In genomic region chr11:17543574-17544180, GRCh38 we compare ENCODE assay signal across 15 cellular contexts. TPM values are rescaled to one million over a fixed set of nuclear protein-coding genes. Genes with fewer than 3 reads are reported as not detected.
A peak's percentile ranks its signal among the peaks of the same experiment; 100 is the strongest.
DNase-seq lines count a peak whose midpoint lies in the region; ATAC-seq and TF ChIP-seq lines count a peak whose summit lies in the region.
"Had no signal": no experiment of that assay in that cellular context is flagged by ENCODE, and none has a peak within 500 bp of the region (broad histone marks: within the 10 kb centered on the region; RNA-seq: fewer than 3 reads in every experiment).

No MANE protein-coding gene starts in this region.

- H3K9me3 Mint-ChIP-seq in glutamatergic neuron (ENCODE audit: unreplicated experiment) (peaks cover 1% of the 10 kb centered on the region), nephron progenitor cell (no peaks in the 10 kb centered on the region), HFFc6 (no peaks in the 10 kb centered on the region)
- H3K9me3 Mint-ChIP-seq: activated B cell treated with CpG ODN at 0.5 μM for 24 hours had no signal

- H3K27ac ChIP-seq in left ventricle myocardium inferior (replicated peaks) (no peak overlapping the region), right atrium auricular region (no peak overlapping the region), upper lobe of left lung (no peak overlapping the region)
- H3K27ac ChIP-seq: adrenal gland had no signal

- H3K27me3 Mint-ChIP-seq in glutamatergic neuron (ENCODE audit: unreplicated experiment) (peaks cover 13% of the 10 kb centered on the region), nephron progenitor cell (ENCODE audit: low read depth, poor library complexity) (peaks cover 31% of the 10 kb centered on the region), HFFc6 (ENCODE audit: insufficient read depth) (peaks cover 42% of the 10 kb centered on the region)

- H3K4me1 ChIP-seq in left ventricle myocardium inferior = peaks cover 5% of the 10 kb centered on the region
- no peaks in the 10 kb centered on the region for H3K4me1 ChIP-seq in right atrium auricular region
- H3K4me1 ChIP-seq in upper lobe of left lung = peaks cover 0 to 8% (median 5%) of the 10 kb centered on the region in 4 donors
- H3K4me1 ChIP-seq: adrenal gland had no signal

- H3K4me3 ChIP-seq in left ventricle myocardium inferior (peak overlapping the region; percentile 38), right atrium auricular region (peak overlapping the region in 1 of 2 donors; percentile 23), upper lobe of left lung (peak overlapping the region in 3 of 4 donors; percentile 7 to 23 (median 21))
- H3K4me3 ChIP-seq: adrenal gland had no signal

- no peak for TF ChIP-seq EP300 in upper lobe of left lung (IDR thresholded peaks at IDR 0.05)

- 17 to 46% methylated on average over 12 to 15 of the region's 17 CpGs for WGBS in upper lobe of left lung, 2 donors

- DNase-seq in left ventricle myocardium inferior = peak; percentile 9
- no peak for DNase-seq in right atrium auricular region (ENCODE audit: low spot score)
- no peak for DNase-seq in glutamatergic neuron
- DNase-seq in nephron progenitor cell = no peak
- no peak for DNase-seq in upper lobe of left lung
- DNase-seq in NCI-H2171 treated with DMSO at 0.1 percent for 48 hours (lab: John Stamatoyannopoulos, UW) = no peak
- no peak for DNase-seq in COR-L47 (lab: John Stamatoyannopoulos, UW)
- no peak for DNase-seq in HFFc6
- DNase-seq: activated B cell treated with CpG ODN at 0.5 μM for 24 hours, cortex of kidney, naive B cell, NCI-H1092 treated with DMSO at 0.1 percent for 48 hours, NCI-H345 had no signal

- no peaks in the 10 kb centered on the region for H3K36me3 Mint-ChIP-seq in glutamatergic neuron (ENCODE audit: unreplicated experiment)
- H3K36me3 Mint-ChIP-seq in nephron progenitor cell (ENCODE audit: low read depth) = no peaks in the 10 kb centered on the region
- H3K36me3 Mint-ChIP-seq in HFFc6 (ENCODE audit: low read depth) = no peaks in the 10 kb centered on the region
- H3K36me3 Mint-ChIP-seq: naive B cell had no signal

- H3K27ac Mint-ChIP-seq in glutamatergic neuron (ENCODE audit: unreplicated experiment) (no peak overlapping the region), nephron progenitor cell (no peak overlapping the region), HFFc6 (no peak overlapping the region)
- H3K27ac Mint-ChIP-seq: activated B cell treated with CpG ODN at 0.5 μM for 24 hours, naive B cell had no signal

- H3K9me3 ChIP-seq in left ventricle myocardium inferior (replicated peaks) (no peaks in the 10 kb centered on the region), right atrium auricular region (no peaks in the 10 kb centered on the region), upper lobe of left lung (no peaks in the 10 kb centered on the region)
- H3K9me3 ChIP-seq: adrenal gland had no signal

- peak overlapping the region; percentile 25 for H3K4me3 Mint-ChIP-seq in glutamatergic neuron (ENCODE audit: unreplicated experiment)
- peak overlapping the region; percentile 75 for H3K4me3 Mint-ChIP-seq in nephron progenitor cell
- no peak overlapping the region for H3K4me3 Mint-ChIP-seq in HFFc6
- H3K4me3 Mint-ChIP-seq: activated B cell treated with CpG ODN at 0.5 μM for 24 hours had no signal

- intact Hi-C loops in left ventricle myocardium inferior (cut with micrococcal nuclease) = no loop called here

- no peak for TF ChIP-seq POLR2A in upper lobe of left lung (IDR thresholded peaks at IDR 0.05)

- H3K36me3 ChIP-seq in left ventricle myocardium inferior (no peaks in the 10 kb centered on the region), right atrium auricular region (no peaks in the 10 kb centered on the region), upper lobe of left lung (no peaks in the 10 kb centered on the region)
- H3K36me3 ChIP-seq: adrenal gland had no signal

- TF ChIP-seq CTCF in left ventricle myocardium inferior (IDR thresholded peaks at IDR 0.05; ENCODE audit: borderline replicate concordance) = no peak
- no peak for TF ChIP-seq CTCF in right atrium auricular region (IDR thresholded peaks at IDR 0.05)
- no peak for TF ChIP-seq CTCF in glutamatergic neuron (IDR thresholded peaks at IDR 0.05; ENCODE audit: partially characterized antibody, unreplicated experiment)
- TF ChIP-seq CTCF in nephron progenitor cell (IDR thresholded peaks at IDR 0.05) = no peak
- TF ChIP-seq CTCF in upper lobe of left lung (IDR thresholded peaks at IDR 0.05) = no peak
- no peak for TF ChIP-seq CTCF in HFFc6 (IDR thresholded peaks at IDR 0.05)

- ATAC-seq in upper lobe of left lung (ENCODE audit: low FRiP score in 2 of 2) = no peak
- ATAC-seq: HepG2 had no signal

- H3K27me3 ChIP-seq in left ventricle myocardium inferior (ENCODE audit: low read depth) = peaks cover 71% of the 10 kb centered on the region
- H3K27me3 ChIP-seq in right atrium auricular region = no peaks in the 10 kb centered on the region
- H3K27me3 ChIP-seq in upper lobe of left lung = peaks cover 0 to 10% (median 0%) of the 10 kb centered on the region in 4 donors

- H3K4me1 Mint-ChIP-seq in glutamatergic neuron (ENCODE audit: low read depth, unreplicated experiment) (no peaks in the 10 kb centered on the region), nephron progenitor cell (peaks cover 77% of the 10 kb centered on the region), HFFc6 (ENCODE audit: low read depth) (no peaks in the 10 kb centered on the region)
- H3K4me1 Mint-ChIP-seq: activated B cell treated with CpG ODN at 0.5 μM for 24 hours had no signal

RNA-seq across cellular contexts. Expression of gene USH1C, which starts 0.5 kb away (rescaled TPM):
- total RNA-seq in left ventricle myocardium inferior = not detected
- total RNA-seq in right atrium auricular region = not detected
- not detected for total RNA-seq in glutamatergic neuron (ENCODE audit: unreplicated experiment)
- total RNA-seq in upper lobe of left lung = 1 to 10 TPM in 2 of 6 donors, under 1 TPM in 1, not detected in 3; 0.20 to 2.5 (median 1.2) TPM
- not detected for total RNA-seq in HFFc6 (2021; fragmentation: NEBNext Ultra II Directional; extraction: Animal tissue kit (Norgen Biotek cat#: 25700))
- total RNA-seq: activated B cell treated with CpG ODN at 0.5 μM for 24 hours, HepG2 had no signal

RNA-seq across cellular contexts. Expression of gene OTOG, which starts 3.4 kb away (rescaled TPM):
- total RNA-seq in left ventricle myocardium inferior = not detected
- not detected for total RNA-seq in right atrium auricular region
- total RNA-seq in glutamatergic neuron (ENCODE audit: unreplicated experiment) = not detected
- not detected for total RNA-seq in upper lobe of left lung
- total RNA-seq in HFFc6 (2021; fragmentation: NEBNext Ultra II Directional; extraction: Animal tissue kit (Norgen Biotek cat#: 25700)) = not detected
- total RNA-seq: activated B cell treated with CpG ODN at 0.5 μM for 24 hours, adrenal gland, HepG2 had no signal
